ENCODE assay signal across 19 cellular contexts in genomic region chr17:44079877-44080821, GRCh38. TPM values are rescaled to one million over a fixed set of nuclear protein-coding genes. Genes with fewer than 3 reads are reported as not detected.
A peak's percentile ranks its signal among the peaks of the same experiment; 100 is the strongest.
DNase-seq lines count a peak whose midpoint lies in the region; ATAC-seq, FAIRE-seq and TF ChIP-seq lines count a peak whose summit lies in the region.
"Had no signal": no experiment of that assay in that cellular context is flagged by ENCODE, and none has a peak within 500 bp of the region (broad histone marks: within the 10 kb centered on the region; RNA-seq: fewer than 3 reads in every experiment).

No MANE protein-coding gene starts in this region.

- no peak overlapping the region for H3K18ac ChIP-seq in IMR-90 (ENCODE audit: low read depth, low read length)

- H4K91ac ChIP-seq in IMR-90 (ENCODE audit: insufficient read depth, low read depth, low read length): no peak overlapping the region

- H3K23ac ChIP-seq in IMR-90 (ENCODE audit: low read depth, low read length): no peak overlapping the region

- H2AK5ac ChIP-seq in IMR-90 (ENCODE audit: low read depth, low read length): no peak overlapping the region

- FAIRE-seq in K562 (lab: Jason Lieb, UNC) (no peak), RCC 7860 (lab: Jason Lieb, UNC) (no peak)
- FAIRE-seq: pancreas had no signal

- CTCF ChIA-PET in IMR-90 (lab: Yijun Ruan, JAX) (no interaction called here), K562 (lab: Yijun Ruan, JAX; ENCODE audit: low intra/inter-chr PET ratio) (no interaction called here)

- no peaks in the 10 kb centered on the region; the same call in 2 of the 3 replicates for H3K79me2 ChIP-seq in K562 (ENCODE audit: control insufficient read depth, insufficient read depth, low read length)

- peak overlapping the region; percentile 46 for H2AK9ac ChIP-seq in IMR-90 (replicated peaks; ENCODE audit: low read depth, low read length, poor library complexity)

- ATAC-seq in IMR-90 (ENCODE audit: low read depth): no peak
- ATAC-seq in K562: no peak
- no peak for ATAC-seq in HG03039 (IDR thresholded peaks at IDR 0.05; ENCODE audit: unreplicated experiment)
- no peak for ATAC-seq in HG02623 (IDR thresholded peaks at IDR 0.05; ENCODE audit: unreplicated experiment)
- ATAC-seq: left lung, pancreas had no signal

- H4K5ac ChIP-seq in IMR-90 (ENCODE audit: low read depth, low read length): no peak overlapping the region

- H2BK120ac ChIP-seq in IMR-90 (ENCODE audit: low read depth, low read length): no peak overlapping the region

- H4K20me1 ChIP-seq in IMR-90 (ENCODE audit: insufficient read depth, low read length) (0 out of 2 replicates have a peak, but pooled peaks cover 3% of the 10 kb centered on the region), K562 (replicated peaks; ENCODE audit: control insufficient read depth, insufficient read depth, low read length) (no peaks in the 10 kb centered on the region)

- H3K27ac ChIP-seq in IMR-90 (ENCODE audit: insufficient read depth, low read length): no peak overlapping the region
- H3K27ac ChIP-seq in K562 (ENCODE audit: extremely low read depth, low read depth, low read length): no peak overlapping the region
- H3K27ac ChIP-seq: left lung, pancreas, SJCRH30, testis had no signal

- H3K4me3 ChIP-seq in IMR-90 (ENCODE audit: insufficient read depth, low read depth, low read length): no peak overlapping the region
- no peak overlapping the region for H3K4me3 ChIP-seq in K562
- H3K4me3 ChIP-seq: GM23248, left lung, pancreas, SJCRH30, testis had no signal

- H3K9ac ChIP-seq in IMR-90 (ENCODE audit: low read depth, low read length) (no peak overlapping the region), K562 (ENCODE audit: insufficient read depth in 1 of 2, low read depth in 2 of 2, low read length in 2 of 2) (no peak overlapping the region; a peak in 1 of 4 replicates)
- H3K9ac ChIP-seq: GM23248 had no signal

- H4K8ac ChIP-seq in IMR-90 (ENCODE audit: low read depth in 2 of 2, low read length in 2 of 2): no peak overlapping the region

- H2BK5ac ChIP-seq in IMR-90 (ENCODE audit: low read depth, low read length, poor library complexity, severe bottlenecking): no peak overlapping the region

- TF ChIP-seq RAD21 in IMR-90 (IDR thresholded peaks at IDR 0.05; ENCODE audit: low read length): no peak
- no peak for TF ChIP-seq RAD21 in K562 (CRISPR knock-in tag; conservative IDR thresholded peaks at IDR 0.05 in 1 of 2, IDR thresholded peaks at IDR 0.05 in 1 of 2)

- intact Hi-C loops in CD14-positive monocyte (cut with micrococcal nuclease) (no loop called here), IMR-90 (cut with micrococcal nuclease) (no loop called here), K562 (cut with micrococcal nuclease) (no loop called here)

- H3K9me1 ChIP-seq in IMR-90 (ENCODE audit: insufficient read depth, low read length) (peaks cover 11% of the 10 kb centered on the region), K562 (ENCODE audit: control insufficient read depth, insufficient read depth, low read length) (no peaks in the 10 kb centered on the region)

- no peak for TF ChIP-seq EP300 in K562 (IDR thresholded peaks at IDR 0.05; ENCODE audit: low read length)

- TF ChIP-seq CTCF in CD14-positive monocyte (IDR thresholded peaks at IDR 0.05) (no peak), IMR-90 (conservative IDR thresholded peaks at IDR 0.05; ENCODE audit: low read depth, low read length) (no peak), K562 (IDR thresholded peaks at IDR 0.05 in 2 of 3, conservative IDR thresholded peaks at IDR 0.05 in 1 of 3; ENCODE audit: insufficient read depth in 2 of 3, low read depth in 1 of 3, low read length in 3 of 3) (no peak), neural crest cell (conservative IDR thresholded peaks at IDR 0.05) (no peak)

- TF ChIP-seq POLR2A in IMR-90 (IDR thresholded peaks at IDR 0.05; ENCODE audit: low read depth, low read length) (no peak), K562 (conservative IDR thresholded peaks at IDR 0.05) (no peak)

- H3K27me3 ChIP-seq in IMR-90 (ENCODE audit: control insufficient read depth, insufficient read depth, low read length): no peaks in the 10 kb centered on the region
- H3K27me3 ChIP-seq in K562 (ENCODE audit: control insufficient read depth in 2 of 2, insufficient read depth in 2 of 2, low read length in 2 of 2): no peaks in the 10 kb centered on the region
- H3K27me3 ChIP-seq: left lung, pancreas, SJCRH30, testis had no signal

- dilution Hi-C loops in IMR-90 (cut with HindIII; ENCODE audit: low sequenced_read_pairs, unreplicated experiment): no loop called here

- in situ Hi-C loops in IMR-90 (cut with MboI; ENCODE audit: low sequenced_read_pairs) (no loop called here), K562 (cut with MboI) (no loop called here)

- H3K9me3 Mint-ChIP-seq in CD14-positive monocyte: no peaks in the 10 kb centered on the region
- no peaks in the 10 kb centered on the region for H3K9me3 Mint-ChIP-seq in neural crest cell
- H3K9me3 Mint-ChIP-seq: activated naive CD4-positive, alpha-beta T cell treated with anti-CD3 and anti-CD28 coated beads, Interleukin-2, amount 10 ng/mL, durations not matched to agents 7 days and 5 days had no signal

- peaks cover 68% of the 10 kb centered on the region for H3K36me3 ChIP-seq in IMR-90 (ENCODE audit: control insufficient read depth, insufficient read depth, low read length)
- H3K36me3 ChIP-seq in K562 (ENCODE audit: control insufficient read depth, insufficient read depth, low read length): peaks cover 41% of the 10 kb centered on the region; the same call in 2 of the 3 replicates

- H3K14ac ChIP-seq in IMR-90 (replicated peaks; ENCODE audit: low read depth, low read length): no peak overlapping the region

- no peak overlapping the region for H3K56ac ChIP-seq in IMR-90 (ENCODE audit: extremely low read depth, insufficient read depth, low read length)

- H3K27ac Mint-ChIP-seq in CD14-positive monocyte (peak overlapping the region in 6 of 7 donors; percentile 64 to 81 (median 76)), neural crest cell (ENCODE audit: unreplicated experiment) (peak overlapping the region; percentile 35)
- H3K27ac Mint-ChIP-seq: activated naive CD4-positive, alpha-beta T cell treated with anti-CD3 and anti-CD28 coated beads, Interleukin-2, amount 10 ng/mL, durations not matched to agents 7 days and 5 days had no signal

- peaks cover 14 to 73% of the 10 kb centered on the region in 2 experiments for H3K79me1 ChIP-seq in IMR-90 (ENCODE audit: low read depth in 1 of 2, low read length in 2 of 2)

- POLR2A ChIA-PET in IMR-90 (lab: Charles Lee; ENCODE audit: unreplicated experiment): no interaction called here
- POLR2A ChIA-PET in K562 (lab: Yijun Ruan, JAX): interaction anchor here (0.8 kb wide), 1 partner anchor 14 kb away, joined by 3 read pairs; the partner anchor contains the start of gene LSM12

- H3K4me1 Mint-ChIP-seq in CD14-positive monocyte (peaks cover 41% of the 10 kb centered on the region), neural crest cell (peaks cover 37% of the 10 kb centered on the region)
- H3K4me1 Mint-ChIP-seq: activated naive CD4-positive, alpha-beta T cell treated with anti-CD3 and anti-CD28 coated beads, Interleukin-2, amount 10 ng/mL, durations not matched to agents 7 days and 5 days had no signal

- H3K9me3 ChIP-seq in IMR-90 (ENCODE audit: control insufficient read depth, insufficient read depth, low read length) (no peaks in the 10 kb centered on the region), K562 (replicated peaks; ENCODE audit: control insufficient read depth, insufficient read depth, low read depth, low read length) (no peaks in the 10 kb centered on the region)
- H3K9me3 ChIP-seq: left lung, pancreas, SJCRH30, testis had no signal

- BruUV-seq in IMR-90 (replicated peaks; lab: Mats Ljungman, UMichigan): no TSS peak
- BruUV-seq in K562 (replicated peaks; lab: Mats Ljungman, UMichigan): no TSS peak

- WGBS in IMR-90 (ENCODE audit: extremely low coverage in 2 of 2, insufficient read length in 1 of 2), 2 experiments: 60% methylated on average over 2 of the region's 18 CpGs; no CpG with 5 or more reads in 1 of the 2 experiments
- 64% methylated on average over 18 of the region's 18 CpGs for WGBS in K562 (ENCODE audit: insufficient coverage, low coverage, missing lambda C conversion rate)

- peaks cover 76 to 90% of the 10 kb centered on the region in 2 donors for H3K36me3 Mint-ChIP-seq in CD14-positive monocyte
- peaks cover 15% of the 10 kb centered on the region for H3K36me3 Mint-ChIP-seq in neural crest cell (ENCODE audit: low read depth)

- H3K4me2 ChIP-seq in IMR-90 (ENCODE audit: low read depth, low read length) (no peak overlapping the region), K562 (ENCODE audit: insufficient read depth, low read length) (no peak overlapping the region)

- peaks cover 0 to under 1% (median 0%) of the 10 kb centered on the region in 3 donors for H3K27me3 Mint-ChIP-seq in CD14-positive monocyte (ENCODE audit: low read depth in 3 of 3)
- no peaks in the 10 kb centered on the region for H3K27me3 Mint-ChIP-seq in neural crest cell (ENCODE audit: low read depth)
- H3K27me3 Mint-ChIP-seq: activated naive CD4-positive, alpha-beta T cell treated with anti-CD3 and anti-CD28 coated beads, Interleukin-2, amount 10 ng/mL, durations not matched to agents 7 days and 5 days had no signal

- peaks cover 21% of the 10 kb centered on the region for H3K4me1 ChIP-seq in IMR-90 (ENCODE audit: control insufficient read depth, insufficient read depth, low read length)
- peaks cover 2 to 28% of the 10 kb centered on the region in 2 experiments; a peak in 4 of 5 replicates for H3K4me1 ChIP-seq in K562 (replicated peaks in 1 of 2; ENCODE audit: control insufficient read depth in 2 of 2, insufficient read depth in 2 of 2, low read length in 2 of 2)
- H3K4me1 ChIP-seq: pancreas, SJCRH30 had no signal

- H2AFZ ChIP-seq in IMR-90 (replicated peaks; ENCODE audit: low read length, poor library complexity) (no peak overlapping the region), K562 (ENCODE audit: low read depth, low read length) (no peak overlapping the region)
- H2AFZ ChIP-seq: GM23248 had no signal

- peak overlapping the region in 1 of 2 donors; percentile 24 for H3K4me3 Mint-ChIP-seq in CD14-positive monocyte
- H3K4me3 Mint-ChIP-seq in neural crest cell: peak overlapping the region; percentile 28
- H3K4me3 Mint-ChIP-seq: activated naive CD4-positive, alpha-beta T cell treated with anti-CD3 and anti-CD28 coated beads, Interleukin-2, amount 10 ng/mL, durations not matched to agents 7 days and 5 days had no signal

- H2BK15ac ChIP-seq in IMR-90 (ENCODE audit: low read depth, low read length): no peak overlapping the region

- DNase-seq in CD14-positive monocyte (ENCODE audit: low spot score) (no peak), IMR-90 (no peak), K562 (ENCODE audit: extremely low read depth in 1 of 4, low spot score in 3 of 4) (no peak), neural crest cell (ENCODE audit: low read depth, low spot score) (no peak), RCC 7860 (ENCODE audit: low spot score) (no peak)
- DNase-seq: activated CD4-positive, alpha-beta T cell treated with anti-CD3 and anti-CD28 coated beads for 4 hours; activated CD8-positive, alpha-beta memory T cell treated with anti-CD3 and anti-CD28 coated beads, Interleukin-2, amount 50 U/mL, for 48 hours; activated naive CD4-positive, alpha-beta T cell treated with anti-CD3 and anti-CD28 coated beads, Interleukin-2, amount 10 ng/mL, durations not matched to agents 7 days and 5 days; dermis blood vessel endothelial cell; GM23248; left lung; NCI-H1694; NCI-H446 treated with DMSO at 0.1 percent for 48 hours; SJCRH30; T1000; testis had no signal

- no peak overlapping the region for H2BK20ac ChIP-seq in IMR-90 (ENCODE audit: low read depth, low read length)

- H3K4ac ChIP-seq in IMR-90 (ENCODE audit: low read depth, low read length): no peak overlapping the region

RNA-seq across cellular contexts. Expression of gene G6PC3, which starts 9.6 kb away (rescaled TPM):
- 10 to 100 TPM; 42.4 to 46.4 TPM for polyA plus RNA-seq in CD14-positive monocyte
- 19.4 and 20.4 TPM in 2 replicates for total RNA-seq in IMR-90 (2012; rRNA removed)
- polyA plus RNA-seq in IMR-90 (2012; rRNA removed): 107 and 127 TPM in 2 replicates
- 87.5 and 210 TPM in 2 replicates for polyA plus RNA-seq in IMR-90 (2012; cell fraction: cytosol; rRNA removed)
- 49.2 and 86.8 TPM in 2 replicates for polyA plus RNA-seq in IMR-90 (2012; cell fraction: nucleus; rRNA removed; ENCODE audit: low replicate concordance)
- 33.6 and 98.9 TPM in 2 replicates for total RNA-seq in K562 (2011; cell fraction: chromatin; rRNA removed; ENCODE audit: low replicate concordance)
- total RNA-seq in K562 (2011; cell fraction: nucleolus; rRNA removed): 135 and 137 TPM in 2 replicates
- total RNA-seq in K562 (2011; cell fraction: nucleoplasm; rRNA removed): 99.2 and 101 TPM in 2 replicates
- 31.1 and 37.6 TPM in 2 replicates for total RNA-seq in K562 (2014; rRNA removed)
- 11.4 and 11.6 TPM in 2 replicates for total RNA-seq in K562 (2014; rRNA removed; fragmentation: Illumina TruSeq; extraction: Trizol)
- 24.1 and 26.8 TPM in 2 replicates for total RNA-seq in K562 (2015; rRNA removed; fragmentation: Illumina TruSeq; extraction: Trizol)
- 41.9 and 47.4 TPM in 2 replicates for total RNA-seq in K562 (2021)
- polyA plus RNA-seq in K562 (2011; rRNA removed): 46.6 and 55.1 TPM in 2 replicates
- 121 and 218 TPM in 2 replicates for polyA plus RNA-seq in K562 (2011; cell fraction: cytosol; rRNA removed)
- 51.8 and 71.7 TPM in 2 replicates for polyA plus RNA-seq in K562 (2011; cell fraction: nucleus; rRNA removed)
- polyA plus RNA-seq in K562 (2012): 62.0 and 81.3 TPM in 2 replicates
- 49.5 and 60.5 TPM in 2 replicates for polyA plus RNA-seq in K562 (2014; fragmentation: Illumina TruSeq; extraction: Trizol)
- 10 to 100 TPM; 10.4 to 14.8 TPM for polyA plus RNA-seq in K562 (2014; fragmentation: Nextera tagmentation; extraction: Ambion mirVana)
- 56.3 and 57.8 TPM in 2 replicates for polyA plus RNA-seq in K562 (2014; rRNA removed)
- polyA minus RNA-seq in K562 (2011; rRNA and poly(A)+ RNA removed): 31.6 and 48.8 TPM in 2 replicates
- 44.7 and 61.0 TPM in 2 replicates for polyA minus RNA-seq in K562 (2011; cell fraction: cytosol; rRNA and poly(A)+ RNA removed)
- polyA minus RNA-seq in K562 (2011; cell fraction: nucleus; rRNA and poly(A)+ RNA removed): 24.7 and 25.6 TPM in 2 replicates
- 81.1 and 88.6 TPM in 2 replicates for total RNA-seq in neural crest cell

RNA-seq across cellular contexts. Expression of gene LSM12, which starts 13.7 kb away (rescaled TPM):
- polyA plus RNA-seq in CD14-positive monocyte: 10 to 100 TPM; 64.4 to 65.8 TPM
- 41.0 and 50.3 TPM in 2 replicates for total RNA-seq in IMR-90 (2012; rRNA removed)
- 37.6 and 38.0 TPM in 2 replicates for polyA plus RNA-seq in IMR-90 (2012; rRNA removed)
- polyA plus RNA-seq in IMR-90 (2012; cell fraction: cytosol; rRNA removed): 20.3 and 21.4 TPM in 2 replicates
- 8.8 and 29.9 TPM in 2 replicates for polyA plus RNA-seq in IMR-90 (2012; cell fraction: nucleus; rRNA removed; ENCODE audit: low replicate concordance)
- total RNA-seq in K562 (2011; cell fraction: chromatin; rRNA removed; ENCODE audit: low replicate concordance): 48.1 and 49.0 TPM in 2 replicates
- 32.9 and 33.7 TPM in 2 replicates for total RNA-seq in K562 (2011; cell fraction: nucleolus; rRNA removed)
- total RNA-seq in K562 (2011; cell fraction: nucleoplasm; rRNA removed): 64.8 and 108 TPM in 2 replicates
- total RNA-seq in K562 (2014; rRNA removed): 53.0 and 71.1 TPM in 2 replicates
- 78.4 and 82.8 TPM in 2 replicates for total RNA-seq in K562 (2014; rRNA removed; fragmentation: Illumina TruSeq; extraction: Trizol)
- 95.0 and 102 TPM in 2 replicates for total RNA-seq in K562 (2015; rRNA removed; fragmentation: Illumina TruSeq; extraction: Trizol)
- 104 and 108 TPM in 2 replicates for total RNA-seq in K562 (2021)
- polyA plus RNA-seq in K562 (2011; rRNA removed): 66.3 and 82.2 TPM in 2 replicates
- polyA plus RNA-seq in K562 (2011; cell fraction: cytosol; rRNA removed): 56.4 and 75.0 TPM in 2 replicates
- 32.9 and 38.2 TPM in 2 replicates for polyA plus RNA-seq in K562 (2011; cell fraction: nucleus; rRNA removed)
- 40.9 and 63.3 TPM in 2 replicates for polyA plus RNA-seq in K562 (2012)
- polyA plus RNA-seq in K562 (2014; fragmentation: Illumina TruSeq; extraction: Trizol): 98.5 and 124 TPM in 2 replicates
- 100 to 1,000 TPM in 1 of 2 experiments, 10 to 100 TPM in 1; 89.3 to 258 TPM for polyA plus RNA-seq in K562 (2014; fragmentation: Nextera tagmentation; extraction: Ambion mirVana)
- polyA plus RNA-seq in K562 (2014; rRNA removed): 70.0 and 80.9 TPM in 2 replicates
- 133 and 173 TPM in 2 replicates for polyA minus RNA-seq in K562 (2011; rRNA and poly(A)+ RNA removed)
- 44.4 and 52.5 TPM in 2 replicates for polyA minus RNA-seq in K562 (2011; cell fraction: cytosol; rRNA and poly(A)+ RNA removed)
- polyA minus RNA-seq in K562 (2011; cell fraction: nucleus; rRNA and poly(A)+ RNA removed): 11.3 and 24.1 TPM in 2 replicates
- 59.7 and 60.9 TPM in 2 replicates for total RNA-seq in neural crest cell

RNA-seq across cellular contexts. Expression of gene HDAC5, which starts 43.3 kb away (rescaled TPM):
- polyA plus RNA-seq in CD14-positive monocyte: 10 to 100 TPM; 16.1 to 24.7 TPM
- total RNA-seq in IMR-90 (2012; rRNA removed): 61.3 and 71.4 TPM in 2 replicates
- polyA plus RNA-seq in IMR-90 (2012; rRNA removed): 47.0 and 50.0 TPM in 2 replicates
- polyA plus RNA-seq in IMR-90 (2012; cell fraction: cytosol; rRNA removed): 21.2 and 58.0 TPM in 2 replicates
- 87.7 and 169 TPM in 2 replicates for polyA plus RNA-seq in IMR-90 (2012; cell fraction: nucleus; rRNA removed; ENCODE audit: low replicate concordance)
- 27.5 and 79.4 TPM in 2 replicates for total RNA-seq in K562 (2011; cell fraction: chromatin; rRNA removed; ENCODE audit: low replicate concordance)
- 54.3 and 56.9 TPM in 2 replicates for total RNA-seq in K562 (2011; cell fraction: nucleolus; rRNA removed)
- total RNA-seq in K562 (2011; cell fraction: nucleoplasm; rRNA removed): 39.6 and 46.3 TPM in 2 replicates
- 26.2 and 29.6 TPM in 2 replicates for total RNA-seq in K562 (2014; rRNA removed)
- 4.7 and 6.5 TPM in 2 replicates for total RNA-seq in K562 (2014; rRNA removed; fragmentation: Illumina TruSeq; extraction: Trizol)
- 8.0 and 8.7 TPM in 2 replicates for total RNA-seq in K562 (2015; rRNA removed; fragmentation: Illumina TruSeq; extraction: Trizol)
- total RNA-seq in K562 (2021): 23.1 and 25.1 TPM in 2 replicates
- 24.0 and 36.0 TPM in 2 replicates for polyA plus RNA-seq in K562 (2011; rRNA removed)
- 31.1 and 42.9 TPM in 2 replicates for polyA plus RNA-seq in K562 (2011; cell fraction: cytosol; rRNA removed)
- 34.0 and 43.6 TPM in 2 replicates for polyA plus RNA-seq in K562 (2011; cell fraction: nucleus; rRNA removed)
- polyA plus RNA-seq in K562 (2012): 18.3 and 32.1 TPM in 2 replicates
- 16.4 and 20.5 TPM in 2 replicates for polyA plus RNA-seq in K562 (2014; fragmentation: Illumina TruSeq; extraction: Trizol)
- under 1 TPM; 0.45 to 0.73 TPM for polyA plus RNA-seq in K562 (2014; fragmentation: Nextera tagmentation; extraction: Ambion mirVana)
- polyA plus RNA-seq in K562 (2014; rRNA removed): 18.6 and 20.2 TPM in 2 replicates
- polyA minus RNA-seq in K562 (2011; rRNA and poly(A)+ RNA removed): 17.7 and 29.2 TPM in 2 replicates
- 26.6 and 29.1 TPM in 2 replicates for polyA minus RNA-seq in K562 (2011; cell fraction: cytosol; rRNA and poly(A)+ RNA removed)
- 16.2 and 17.5 TPM in 2 replicates for polyA minus RNA-seq in K562 (2011; cell fraction: nucleus; rRNA and poly(A)+ RNA removed)
- 27.1 and 27.2 TPM in 2 replicates for total RNA-seq in neural crest cell
